ENCODE assay signal across 8 cellular contexts in genomic region chr12:30796891-30797371, GRCh38. TPM values are rescaled to one million over a fixed set of nuclear protein-coding genes. Genes with fewer than 3 reads are reported as not detected.
A peak's percentile ranks its signal among the peaks of the same experiment; 100 is the strongest.
DNase-seq lines count a peak whose midpoint lies in the region; ATAC-seq, FAIRE-seq and TF ChIP-seq lines count a peak whose summit lies in the region.

No MANE protein-coding gene starts in this region.

- H3K79me2 ChIP-seq in keratinocyte (ENCODE audit: control insufficient read depth, insufficient read depth, low read length) = no peaks in the 10 kb centered on the region

- CTCF ChIA-PET in HEK293T (lab: Yijun Ruan, JAX) = interaction anchor here (0.6 kb wide), 1 partner anchor 246 kb away, joined by 4 read pairs; no protein-coding TSS in a partner anchor

- no peak for ATAC-seq in GM18909 (IDR thresholded peaks at IDR 0.05; ENCODE audit: poor library complexity, unreplicated experiment)

- peaks cover 2% of the 10 kb centered on the region for H3K9me1 ChIP-seq in keratinocyte (ENCODE audit: control insufficient read depth, extremely low read depth, insufficient read depth, low read length)

- H4K20me1 ChIP-seq in keratinocyte (ENCODE audit: control insufficient read depth, extremely low read depth, insufficient read depth, low read length) = no peaks in the 10 kb centered on the region

- DNase-seq in ACHN (peak; percentile 19), HEK293T (ENCODE audit: extremely low spot score) (peak; percentile 14), ascending aorta (ENCODE audit: low spot score in 2 of 2) (no peak), keratinocyte (ENCODE audit: low read depth, low spot score) (no peak), tibial nerve (ENCODE audit: low spot score in 2 of 2) (no peak), NCI-H510A (lab: John Stamatoyannopoulos, UW) (no peak)
- no peak for DNase-seq in stimulated activated naive CD4-positive, alpha-beta T cell (lab: John Stamatoyannopoulos, UW)

- H3K4me1 ChIP-seq in ascending aorta (peaks cover 5 to 9% of the 10 kb centered on the region in 2 donors), keratinocyte (ENCODE audit: control insufficient read depth, extremely low read depth, insufficient read depth, low read length) (peaks cover 36% of the 10 kb centered on the region), tibial nerve (peaks cover 0 to 29% (median 3%) of the 10 kb centered on the region in 4 donors)

- in situ Hi-C loops in ACHN (cut with HindIII; ENCODE audit: low pct_ligation_motif_present, low pct_unique_long_range_greater_than_20kb, low sequenced_read_pairs) = no loop called here

- peak overlapping the region; percentile 87 for H3K4me2 ChIP-seq in keratinocyte (ENCODE audit: control insufficient read depth, extremely low read depth, insufficient read depth, low read depth, low read length)

- H3K27ac ChIP-seq in ascending aorta = peak overlapping the region; percentile 39 to 75
- peak overlapping the region; percentile 87 for H3K27ac ChIP-seq in keratinocyte (ENCODE audit: control insufficient read depth, insufficient read depth, low read length)
- H3K27ac ChIP-seq in tibial nerve = peak overlapping the region in 1 of 4 donors; percentile 84

- POLR2A ChIA-PET in HEK293T (lab: Yijun Ruan, JAX) = interaction anchor here (0.7 to 2.4 kb wide), 4 partner anchors 22 to 101 kb away, joined by 3 to 17 read pairs (median 3); partner anchors contain the start of genes CAPRIN2 and IPO8

- intact Hi-C loops in ascending aorta (cut with DNase I) = loop anchor here (1.0 to 5.0 kb wide), 2 partner anchors 42 to 100 kb away; partner anchors contain the start of gene IPO8

- no peaks in the 10 kb centered on the region for H3K9me3 ChIP-seq in ascending aorta
- no peaks in the 10 kb centered on the region for H3K9me3 ChIP-seq in keratinocyte (ENCODE audit: control insufficient read depth, low read depth, low read length)
- H3K9me3 ChIP-seq in tibial nerve = no peaks in the 10 kb centered on the region

- TF ChIP-seq CTCF in ascending aorta (IDR thresholded peaks at IDR 0.05) (no peak), keratinocyte (optimal IDR thresholded peaks at IDR 0.05 in 1 of 3, IDR thresholded peaks at IDR 0.05 in 1 of 3, conservative IDR thresholded peaks at IDR 0.05 in 1 of 3; ENCODE audit: extremely low read depth in 1 of 3, insufficient read depth in 2 of 3, low read length in 3 of 3) (no peak), tibial nerve (IDR thresholded peaks at IDR 0.05) (no peak)

- 17 to 19% methylated on average over 22 of the region's 22 CpGs for WGBS in tibial nerve, 2 donors

- H3K36me3 ChIP-seq in ascending aorta (no peaks in the 10 kb centered on the region), keratinocyte (ENCODE audit: control insufficient read depth in 2 of 2, extremely low read depth in 1 of 2, insufficient read depth in 2 of 2, low read length in 2 of 2) (no peaks in the 10 kb centered on the region), tibial nerve (peaks cover 0 to 6% (median 0%) of the 10 kb centered on the region in 3 donors)

- FAIRE-seq in keratinocyte (lab: Jason Lieb, UNC) = peak; percentile 56

- no peak for TF ChIP-seq POLR2A in tibial nerve (IDR thresholded peaks at IDR 0.05)

- H3K27me3 ChIP-seq in ascending aorta = no peaks in the 10 kb centered on the region
- no peaks in the 10 kb centered on the region for H3K27me3 ChIP-seq in keratinocyte (ENCODE audit: control insufficient read depth, extremely low read depth, insufficient read depth, low read length)
- H3K27me3 ChIP-seq in tibial nerve = no peaks in the 10 kb centered on the region

- peak overlapping the region; percentile 81 for H3K9ac ChIP-seq in keratinocyte (ENCODE audit: control insufficient read depth, extremely low read depth, insufficient read depth, low read length)

- dilution Hi-C loops in keratinocyte (cut with MboI; ENCODE audit: extremely low pct_ligation_motif_present, low sequenced_read_pairs) = no loop called here

- no peak for TF ChIP-seq EP300 in tibial nerve (IDR thresholded peaks at IDR 0.05)

- peak overlapping the region; percentile 77 for H2AFZ ChIP-seq in keratinocyte (ENCODE audit: control insufficient read depth, low read length)

- H3K4me3 ChIP-seq in ascending aorta (peak overlapping the region; percentile 66 to 76), keratinocyte (ENCODE audit: control insufficient read depth in 2 of 3, extremely low read depth in 1 of 3, insufficient read depth in 2 of 3, low read depth in 1 of 3, low read length in 3 of 3) (peak overlapping the region; percentile 49 to 74 (median 72)), tibial nerve (peak overlapping the region; percentile 54 to 68 (median 62))

TF ChIP-seq in HEK293T, 16 proteins besides CTCF, POLR2A, EP300 and RAD21:
- no peak for TF ChIP-seq CTBP1 (IDR thresholded peaks at IDR 0.05; ENCODE audit: borderline replicate concordance)
- TF ChIP-seq ELF4 (IDR thresholded peaks at IDR 0.05) = no peak
- no peak for TF ChIP-seq LEF1 (IDR thresholded peaks at IDR 0.05; ENCODE audit: borderline replicate concordance)
- no peak for TF ChIP-seq TARDBP (IDR thresholded peaks at IDR 0.05)
- no peak for TF ChIP-seq HDGF (IDR thresholded peaks at IDR 0.05; ENCODE audit: borderline replicate concordance)
- TF ChIP-seq FOXA1 (IDR thresholded peaks at IDR 0.05) = no peak
- no peak for TF ChIP-seq SP1 (IDR thresholded peaks at IDR 0.05)
- no peak for TF ChIP-seq L3MBTL2 (conservative IDR thresholded peaks at IDR 0.05)
- TF ChIP-seq ZNF384 (IDR thresholded peaks at IDR 0.05) = no peak
- no peak for TF ChIP-seq NFRKB (IDR thresholded peaks at IDR 0.05)
- no peak for TF ChIP-seq FOXK2 (IDR thresholded peaks at IDR 0.05)
- TF ChIP-seq BHLHE40 (IDR thresholded peaks at IDR 0.05; ENCODE audit: borderline replicate concordance) = no peak
- TF ChIP-seq PKNOX1 (IDR thresholded peaks at IDR 0.05) = no peak
- no peak for TF ChIP-seq FOXM1 (IDR thresholded peaks at IDR 0.05; ENCODE audit: borderline replicate concordance)

RNA-seq across cellular contexts. Expression of gene CAPRIN2, which starts 42.2 kb away (rescaled TPM):
- total RNA-seq in ascending aorta (20.6 TPM), tibial nerve (10 to 100 TPM; 20.8 to 71.7 (median 46.2) TPM)
- 15.2 to 32.4 TPM (median 24.5 TPM) in 3 replicates for polyA plus RNA-seq in keratinocyte
- 8.1 TPM for polyA plus RNA-seq in keratinocyte (2011; ENCODE audit: low read depth)
- 4.6 and 8.1 TPM in 2 replicates for polyA plus RNA-seq in keratinocyte (2011; cell fraction: cytosol; rRNA removed)
- 106 and 121 TPM in 2 replicates for polyA plus RNA-seq in keratinocyte (2011; cell fraction: nucleus; rRNA removed)
- 10.4 and 13.9 TPM in 2 replicates for polyA plus RNA-seq in keratinocyte (2012; ENCODE audit: low replicate concordance)
- polyA minus RNA-seq in keratinocyte = 6.0 to 34.7 TPM (median 14.2 TPM) in 3 replicates
- 10.2 TPM for polyA minus RNA-seq in keratinocyte (2011; cell fraction: cytosol; rRNA and poly(A)+ RNA removed)
- 15.1 and 30.6 TPM in 2 replicates for polyA minus RNA-seq in keratinocyte (2011; cell fraction: nucleus; rRNA and poly(A)+ RNA removed)

Comparison
In these comparisons a context has a peak if more than half of its experiments do, and no peak if none do; other contexts are left out.
1. DNase-seq: peak in ACHN (single experiment) and HEK293T (single experiment); none in ascending aorta (0 of 2), keratinocyte (single experiment), tibial nerve (0 of 2), stimulated activated naive CD4-positive, alpha-beta T cell (0 of 6) and NCI-H510A (single experiment).
2. Peak in every context shown above with its lines, with median percentiles within 50 percentile points of each other: H3K4me3 ChIP-seq.